In genomic region chr1:171346866-171347265, GRCh38 we compare ENCODE assay signal across 12 cellular contexts.
"Had no signal": no experiment of that assay in that cellular context is flagged by ENCODE, and none has a peak within 500 bp of the region (broad histone marks: within the 10 kb centered on the region; RNA-seq: fewer than 3 reads in every experiment).

No MANE protein-coding gene starts in this region.

- H3K27ac ChIP-seq: right atrium auricular region, tibial nerve had no signal

- H3K9me3 Mint-ChIP-seq: natural killer cell; stimulated activated effector memory CD8-positive, alpha-beta T cell treated with anti-CD3 and anti-CD28 coated beads, Interleukin-12 subunit alpha, Interleukin-12 subunit beta, amount 100 ng/mL, for 72 hours had no signal

- H3K4me3 Mint-ChIP-seq: natural killer cell; stimulated activated effector memory CD8-positive, alpha-beta T cell treated with anti-CD3 and anti-CD28 coated beads, Interleukin-12 subunit alpha, Interleukin-12 subunit beta, amount 100 ng/mL, for 72 hours had no signal

- H3K36me3 ChIP-seq: right atrium auricular region, tibial nerve had no signal

- ATAC-seq: activated CD4-positive, CD25-positive, alpha-beta regulatory T cell treated with anti-CD3 and anti-CD28 coated beads, Interleukin-2, amount 50 U/mL, for 24 hours; left lobe of liver; natural killer cell; stimulated activated effector memory CD8-positive, alpha-beta T cell treated with anti-CD3 and anti-CD28 coated beads, Interleukin-12 subunit alpha, Interleukin-12 subunit beta, amount 100 ng/mL, for 72 hours had no signal

- H3K36me3 Mint-ChIP-seq: natural killer cell; stimulated activated effector memory CD8-positive, alpha-beta T cell treated with anti-CD3 and anti-CD28 coated beads, Interleukin-12 subunit alpha, Interleukin-12 subunit beta, amount 100 ng/mL, for 72 hours had no signal

- H3K4me1 Mint-ChIP-seq: natural killer cell; stimulated activated effector memory CD8-positive, alpha-beta T cell treated with anti-CD3 and anti-CD28 coated beads, Interleukin-12 subunit alpha, Interleukin-12 subunit beta, amount 100 ng/mL, for 72 hours had no signal

- H3K27me3 ChIP-seq: right atrium auricular region, tibial nerve had no signal

- H3K4me3 ChIP-seq: right atrium auricular region, tibial nerve had no signal

- H3K9me3 ChIP-seq: right atrium auricular region, tibial nerve had no signal

- DNase-seq: activated CD4-positive, alpha-beta T cell treated with anti-CD3 and anti-CD28 coated beads, Interleukin-2, amount 50 U/mL, for 4 hours; activated naive CD4-positive, alpha-beta T cell; cerebellar nuclear complex; dermis blood vessel endothelial cell; erythroblast; mammary epithelial cell; natural killer cell had no signal

- H3K27ac Mint-ChIP-seq: natural killer cell; stimulated activated effector memory CD8-positive, alpha-beta T cell treated with anti-CD3 and anti-CD28 coated beads, Interleukin-12 subunit alpha, Interleukin-12 subunit beta, amount 100 ng/mL, for 72 hours had no signal

- H3K4me1 ChIP-seq: right atrium auricular region had no signal
